Comparison of ENCODE assay signal across 8 cellular contexts in the genomic region with DNA sequence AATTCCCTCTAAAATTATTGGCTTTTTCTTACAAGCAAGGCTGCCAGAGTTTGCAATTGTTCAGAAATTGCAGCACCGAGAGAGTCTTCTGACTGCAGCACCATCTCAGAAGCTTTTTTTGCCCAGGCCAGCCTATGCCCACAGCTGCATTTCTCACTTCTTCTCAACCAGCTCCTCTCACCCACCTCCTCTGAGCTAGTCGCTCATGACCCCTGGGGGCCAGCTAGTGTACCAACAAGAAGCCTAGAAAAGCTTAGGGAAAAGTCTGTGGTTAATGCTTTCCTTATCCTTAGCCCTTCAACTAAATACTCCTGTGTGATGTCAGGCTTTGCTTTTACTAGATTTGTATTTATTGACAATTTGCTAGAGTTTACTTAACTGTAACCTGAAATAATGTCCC.
DNase-seq lines count a peak whose midpoint lies in the region; ATAC-seq and TF ChIP-seq lines count a peak whose summit lies in the region.

No MANE protein-coding gene starts in this region.

- DNase-seq in DMS79 treated with DMSO at 0.1 percent for 48 hours (lab: John Stamatoyannopoulos, UW): peak; percentile 42
- no peak for DNase-seq in DMS79 (lab: John Stamatoyannopoulos, UW)
- DNase-seq in HAP-1 (ENCODE audit: low spot score in 2 of 2): peak; percentile 43 to 67
- DNase-seq in NCI-H460 (ENCODE audit: extremely low read depth, low read depth): peak; percentile 24
- peak; percentile 62 for DNase-seq in mammary epithelial cell
- no peak for DNase-seq in lung (ENCODE audit: low spot score)

- CTCF ChIA-PET in mammary epithelial cell (lab: Charles Lee; ENCODE audit: low non-redundant PET): interaction anchor here (0.6 to 1.0 kb wide), 4 partner anchors 75 to 444 kb away, joined by 3 to 9 read pairs (median 7); no protein-coding TSS in a partner anchor

- no peak overlapping the region for H2AFZ ChIP-seq in mammary epithelial cell (ENCODE audit: low read depth, low read length)

- intact Hi-C loops in mammary epithelial cell (cut with micrococcal nuclease): loop anchor here (1.0 to 2.0 kb wide), 6 partner anchors 156 to 800 kb away; no protein-coding TSS in a partner anchor

- no peaks in the 10 kb centered on the region for H3K36me3 ChIP-seq in HAP-1 (replicated peaks)
- no peaks in the 10 kb centered on the region for H3K36me3 ChIP-seq in mammary epithelial cell (ENCODE audit: insufficient read depth, low read length)
- no peaks in the 10 kb centered on the region for H3K36me3 ChIP-seq in lung (ENCODE audit: control insufficient read depth in 2 of 2, insufficient read depth in 2 of 2, low read length in 2 of 2)

- TF ChIP-seq CTCF in mammary epithelial cell (conservative IDR thresholded peaks at IDR 0.05 in 1 of 2, IDR thresholded peaks at IDR 0.05 in 1 of 2; ENCODE audit: extremely low read depth in 1 of 2, insufficient read depth in 1 of 2, low read depth in 1 of 2, low read length in 2 of 2) (peak; percentile 63 to 79), lung (IDR thresholded peaks at IDR 0.05; ENCODE audit: control extremely low read depth, extremely low read depth) (peak; percentile 9)

- H3K9me3 ChIP-seq in HAP-1: no peaks in the 10 kb centered on the region
- H3K9me3 ChIP-seq in mammary epithelial cell (replicated peaks; ENCODE audit: insufficient read depth, low read length): no peaks in the 10 kb centered on the region
- H3K9me3 ChIP-seq in lung (ENCODE audit: control insufficient read depth in 2 of 2, insufficient read depth in 1 of 2, low read length in 1 of 2): no peaks in the 10 kb centered on the region

- no peak for ATAC-seq in lung (ENCODE audit: insufficient read depth, low FRiP score)
- ATAC-seq in GM18517 (IDR thresholded peaks at IDR 0.05; ENCODE audit: unreplicated experiment): no peak
- no peak for ATAC-seq in HG03457 (IDR thresholded peaks at IDR 0.05; ENCODE audit: unreplicated experiment)

- H3K79me2 ChIP-seq in mammary epithelial cell (ENCODE audit: insufficient read depth, low read length): no peaks in the 10 kb centered on the region

- WGBS in mammary epithelial cell (ENCODE audit: low coverage, missing lambda C conversion rate): 13% methylated on average over 2 of the region's 2 CpGs
- whole genome bisulfite sequencing in lung, 2 donors: 25 to 26% methylated on average over 2 of the region's 2 CpGs

- dilution Hi-C loops in mammary epithelial cell (cut with HindIII; ENCODE audit: low sequenced_read_pairs): no loop called here

- in situ Hi-C loops in HAP-1 (cut with MboI; ENCODE audit: low sequenced_read_pairs) (loop anchor here (10.0 kb wide), 1 partner anchor 788 kb away; no protein-coding TSS in a partner anchor), mammary epithelial cell (cut with MboI; ENCODE audit: low sequenced_read_pairs in 2 of 2) (loop anchor here in 1 of 2 donors (25.0 kb wide), 1 partner anchor 456 kb away; no protein-coding TSS in a partner anchor)

- H3K4me2 ChIP-seq in mammary epithelial cell (ENCODE audit: insufficient read depth, low read depth, low read length): no peak overlapping the region

- H3K27ac ChIP-seq in mammary epithelial cell (ENCODE audit: insufficient read depth, low read depth, low read length): no peak overlapping the region
- H3K27ac ChIP-seq in lung (ENCODE audit: low read depth in 1 of 2, low read length in 1 of 2): no peak overlapping the region

- H3K4me1 ChIP-seq in HAP-1: no peaks in the 10 kb centered on the region
- H3K4me1 ChIP-seq in mammary epithelial cell (ENCODE audit: insufficient read depth, low read length): peaks cover 3% of the 10 kb centered on the region
- peaks cover 2 to 5% of the 10 kb centered on the region in 2 donors for H3K4me1 ChIP-seq in lung (ENCODE audit: control insufficient read depth in 2 of 2, insufficient read depth in 2 of 2, low read length in 2 of 2)

- no TSS peak for BruUV-seq in mammary epithelial cell (replicated peaks; lab: Mats Ljungman, UMichigan)

- H3K4me3 ChIP-seq in HAP-1 (no peak overlapping the region), mammary epithelial cell (replicated peaks in 1 of 3; ENCODE audit: insufficient read depth in 1 of 3, low read depth in 2 of 3, low read length in 3 of 3) (no peak overlapping the region), lung (no peak overlapping the region)

- H4K20me1 ChIP-seq in mammary epithelial cell (ENCODE audit: insufficient read depth, low read length): no peaks in the 10 kb centered on the region

- no peak overlapping the region for H3K9ac ChIP-seq in mammary epithelial cell (ENCODE audit: insufficient read depth, low read length)

- H3K27me3 ChIP-seq in HAP-1 (ENCODE audit: low read depth) (peaks cover 6% of the 10 kb centered on the region; the same call in 1 of the 2 replicates), mammary epithelial cell (ENCODE audit: insufficient read depth, low read length) (no peaks in the 10 kb centered on the region), lung (ENCODE audit: control insufficient read depth, insufficient read depth) (no peaks in the 10 kb centered on the region)

Comparison
In these comparisons a context has a peak if more than half of its experiments do, and no peak if none do; other contexts are left out.
1. DNase-seq: peak in DMS79 treated with DMSO at 0.1 percent for 48 hours (single experiment), HAP-1 (2 of 2), NCI-H460 (single experiment) and mammary epithelial cell (single experiment); none in DMS79 (single experiment) and lung (single experiment).